In the genomic region with DNA sequence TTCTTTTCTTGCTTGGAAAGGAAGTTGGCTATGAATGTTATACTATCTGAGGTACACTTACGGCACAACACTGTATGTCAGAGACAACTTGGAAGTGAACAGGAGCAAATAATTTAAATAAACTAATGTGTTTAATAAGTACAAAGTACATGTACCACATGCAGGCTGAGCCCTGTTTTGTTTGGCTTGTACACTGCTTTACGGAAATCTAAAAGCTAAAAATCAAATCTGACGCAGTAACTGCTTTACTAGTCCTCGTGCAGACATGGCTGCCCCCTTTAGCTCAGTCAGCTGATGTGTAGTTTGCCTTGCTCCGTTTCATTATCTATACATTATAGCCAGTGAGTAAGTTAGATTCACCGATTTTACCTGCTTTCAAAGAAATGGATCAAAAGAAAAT, we compare ENCODE assay signal across 15 cellular contexts. TPM values are rescaled to one million over a fixed set of nuclear protein-coding genes. Genes with fewer than 3 reads are reported as not detected.
DNase-seq lines count a peak whose midpoint lies in the region; ATAC-seq and TF ChIP-seq lines count a peak whose summit lies in the region.
"Had no signal": no experiment of that assay in that cellular context is flagged by ENCODE, and none has a peak within 500 bp of the region (broad histone marks: within the 10 kb centered on the region; RNA-seq: fewer than 3 reads in every experiment).

No MANE protein-coding gene starts in this region.

- H3K27me3 ChIP-seq in colonic mucosa, result no peaks in the 10 kb centered on the region
- H3K27me3 ChIP-seq in stomach, result no peaks in the 10 kb centered on the region

- H3K9ac ChIP-seq in colonic mucosa (ENCODE audit: low read depth in 2 of 2, low read length in 2 of 2), result no peak overlapping the region

- H3K36me3 ChIP-seq in colonic mucosa, result no peaks in the 10 kb centered on the region
- H3K36me3 ChIP-seq in stomach, result no peaks in the 10 kb centered on the region

- 27 to 49% (median 40%) methylated on average over 6 of the region's 6 CpGs for WGBS in stomach, 5 donors

- H3K4me3 ChIP-seq in colonic mucosa, result no peak overlapping the region
- peak overlapping the region in 1 of 4 donors; percentile 14 for H3K4me3 ChIP-seq in stomach
- H3K4me3 ChIP-seq: GM12878 had no signal

- peak; percentile 82 for ATAC-seq in left lobe of liver
- ATAC-seq: GM12878, Panc1 had no signal

- H3K9me3 ChIP-seq in colonic mucosa, result no peaks in the 10 kb centered on the region
- H3K9me3 ChIP-seq in stomach, result no peaks in the 10 kb centered on the region

- DNase-seq in NCI-H2227 treated with DMSO at 0.1 percent for 48 hours (lab: John Stamatoyannopoulos, UW), result peak; percentile 40
- no peak for DNase-seq in colonic mucosa
- DNase-seq in left lobe of liver (ENCODE audit: low spot score), result no peak
- no peak for DNase-seq in stomach
- no peak for DNase-seq in midbrain (lab: John Stamatoyannopoulos, UW)
- DNase-seq in T-helper 2 cell, result no peak
- no peak for DNase-seq in activated T-cell treated with anti-CD3 and anti-CD28 coated beads, Interleukin-2, amount 50 U/mL, for 48 hours
- DNase-seq: DMS 273 treated with DMSO at 0.1 percent for 48 hours, GDM1, GOT3, NCI-H187 treated with DMSO at 0.1 percent for 48 hours, NCI-H774 had no signal

- no peaks in the 10 kb centered on the region for H3K4me1 ChIP-seq in colonic mucosa
- peaks cover 0 to 10% (median 2%) of the 10 kb centered on the region in 4 donors for H3K4me1 ChIP-seq in stomach

- peak overlapping the region; percentile 38 for H3K27ac ChIP-seq in colonic mucosa
- H3K27ac ChIP-seq in stomach, result peak overlapping the region; percentile 17 to 64 (median 44)
- H3K27ac ChIP-seq: C4-2B had no signal

- intact Hi-C loops in colonic mucosa (cut with DNase I), result no loop called here
- intact Hi-C loops in stomach (cut with DNase I; ENCODE audit: low total_unique reads), result no loop called here

- no peak for TF ChIP-seq EP300 in stomach (IDR thresholded peaks at IDR 0.05)

- no peak for TF ChIP-seq POLR2A in stomach (IDR thresholded peaks at IDR 0.05)

- TF ChIP-seq CTCF in colonic mucosa (IDR thresholded peaks at IDR 0.05) (no peak), stomach (IDR thresholded peaks at IDR 0.05) (no peak)

RNA-seq across cellular contexts. Expression of a gene that starts 36.5 kb away (rescaled TPM):
- total RNA-seq in colonic mucosa (10 to 100 TPM; 21.0 to 25.9 TPM), left lobe of liver (11.3 TPM), stomach (10 to 100 TPM; 12.5 to 67.1 (median 62.2) TPM)
- 10 to 100 TPM in 2 of 3 donors, 1 to 10 TPM in 1; 9.7 to 19.1 (median 13.8) TPM for polyA plus RNA-seq in stomach
